Comparison of ENCODE assay signal across 8 cellular contexts in genomic region chr15:90191344-90191687, GRCh38. TPM values are rescaled to one million over a fixed set of nuclear protein-coding genes. Genes with fewer than 3 reads are reported as not detected.
DNase-seq lines count a peak whose midpoint lies in the region; ATAC-seq and TF ChIP-seq lines count a peak whose summit lies in the region.

No MANE protein-coding gene starts in this region.

- H3K27ac ChIP-seq in mammary epithelial cell (ENCODE audit: insufficient read depth, low read depth, low read length) (peak overlapping the region; percentile 55), gastrocnemius medialis (peak overlapping the region in 3 of 4 donors; percentile 2 to 37 (median 34))

- peak overlapping the region; percentile 54 for H2AFZ ChIP-seq in mammary epithelial cell (ENCODE audit: low read depth, low read length)

- no TSS peak for BruUV-seq in mammary epithelial cell (replicated peaks; lab: Mats Ljungman, UMichigan)

- H3K36me3 ChIP-seq in mammary epithelial cell (ENCODE audit: insufficient read depth, low read length): no peaks in the 10 kb centered on the region
- no peaks in the 10 kb centered on the region for H3K36me3 ChIP-seq in gastrocnemius medialis

- peak overlapping the region; percentile 74 for H3K4me2 ChIP-seq in mammary epithelial cell (ENCODE audit: insufficient read depth, low read depth, low read length)

- no peaks in the 10 kb centered on the region for H4K20me1 ChIP-seq in mammary epithelial cell (ENCODE audit: insufficient read depth, low read length)

- dilution Hi-C loops in mammary epithelial cell (cut with HindIII; ENCODE audit: low sequenced_read_pairs): no loop called here

- in situ Hi-C loops in mammary epithelial cell (cut with MboI; ENCODE audit: low sequenced_read_pairs in 2 of 2) (no loop called here), gastrocnemius medialis (cut with MboI; ENCODE audit: low sequenced_read_pairs in 4 of 4) (no loop called here)

- no peak for DNase-seq in mammary epithelial cell
- DNase-seq in gastrocnemius medialis: no peak
- DNase-seq in NCI-H510A (lab: John Stamatoyannopoulos, UW): no peak

- H3K4me1 ChIP-seq in mammary epithelial cell (ENCODE audit: insufficient read depth, low read length) (peaks cover 38% of the 10 kb centered on the region), gastrocnemius medialis (peaks cover 19 to 27% of the 10 kb centered on the region in 2 donors)

- CTCF ChIA-PET in mammary epithelial cell (lab: Charles Lee; ENCODE audit: low non-redundant PET): no interaction called here

- H3K4me3 ChIP-seq in mammary epithelial cell (replicated peaks in 1 of 3; ENCODE audit: insufficient read depth in 1 of 3, low read depth in 2 of 3, low read length in 3 of 3) (no peak overlapping the region), gastrocnemius medialis (no peak overlapping the region)

- TF ChIP-seq CTCF in mammary epithelial cell (conservative IDR thresholded peaks at IDR 0.05 in 1 of 2, IDR thresholded peaks at IDR 0.05 in 1 of 2; ENCODE audit: extremely low read depth in 1 of 2, insufficient read depth in 1 of 2, low read depth in 1 of 2, low read length in 2 of 2) (no peak), gastrocnemius medialis (IDR thresholded peaks at IDR 0.05 in 4 of 5, conservative IDR thresholded peaks at IDR 0.05 in 1 of 5) (no peak)

- intact Hi-C loops in mammary epithelial cell (cut with micrococcal nuclease) (loop anchor here (1.0 kb wide), 1 partner anchor 10 kb away; the partner anchor contains the start of gene SEMA4B), gastrocnemius medialis (cut with DNase I; ENCODE audit: low total_unique reads) (no loop called here)

- no peaks in the 10 kb centered on the region for H3K9me3 ChIP-seq in mammary epithelial cell (replicated peaks; ENCODE audit: insufficient read depth, low read length)
- no peaks in the 10 kb centered on the region for H3K9me3 ChIP-seq in gastrocnemius medialis

- no peak for TF ChIP-seq POLR2A in gastrocnemius medialis (IDR thresholded peaks at IDR 0.05)

- ATAC-seq in GM19351 (IDR thresholded peaks at IDR 0.05; ENCODE audit: unreplicated experiment) (peak; percentile 19), HG03064 (IDR thresholded peaks at IDR 0.05; ENCODE audit: low read depth, unreplicated experiment) (peak; percentile 15), gastrocnemius medialis (no peak), HG02981 (IDR thresholded peaks at IDR 0.05; ENCODE audit: unreplicated experiment) (no peak), HG03159 (IDR thresholded peaks at IDR 0.05; ENCODE audit: unreplicated experiment) (no peak), GM18873 (IDR thresholded peaks at IDR 0.05; ENCODE audit: low FRiP score, unreplicated experiment) (no peak)

- peaks cover 55% of the 10 kb centered on the region for H3K79me2 ChIP-seq in mammary epithelial cell (ENCODE audit: insufficient read depth, low read length)

- 0% methylated on average over 3 of the region's 3 CpGs for WGBS in mammary epithelial cell (ENCODE audit: low coverage, missing lambda C conversion rate)

- H3K27me3 ChIP-seq in mammary epithelial cell (ENCODE audit: insufficient read depth, low read length): no peaks in the 10 kb centered on the region
- H3K27me3 ChIP-seq in gastrocnemius medialis: no peaks in the 10 kb centered on the region

- peak overlapping the region; percentile 16 for H3K9ac ChIP-seq in mammary epithelial cell (ENCODE audit: insufficient read depth, low read length)

RNA-seq across cellular contexts. Expression of gene SEMA4B, which starts 9.8 kb away (rescaled TPM):
- 100 to 1,000 TPM in 1 of 2 donors, 10 to 100 TPM in 1; 44.3 to 108 TPM for total RNA-seq in mammary epithelial cell
- polyA plus RNA-seq in mammary epithelial cell: 85.9 TPM
- 152 TPM for polyA minus RNA-seq in mammary epithelial cell
- total RNA-seq in gastrocnemius medialis: 10 to 100 TPM in 1 of 4 donors, 1 to 10 TPM in 3; 2.1 to 12.1 (median 6.4) TPM

RNA-seq across cellular contexts. Expression of gene CIB1, which starts 42.4 kb away (rescaled TPM):
- 10 to 100 TPM; 14.8 to 74.6 TPM for total RNA-seq in mammary epithelial cell
- 115 TPM for polyA plus RNA-seq in mammary epithelial cell
- polyA minus RNA-seq in mammary epithelial cell: 42.4 TPM
- total RNA-seq in gastrocnemius medialis: 10 to 100 TPM; 15.5 to 43.4 (median 30.7) TPM

RNA-seq across cellular contexts. Expression of gene GDPGP1, which starts 42.7 kb away (rescaled TPM):
- total RNA-seq in mammary epithelial cell (1 to 10 TPM; 3.9 to 6.8 TPM), gastrocnemius medialis (1 to 10 TPM; 1.8 to 6.9 (median 4.3) TPM)
- 2.6 TPM for polyA plus RNA-seq in mammary epithelial cell
- 7.6 TPM for polyA minus RNA-seq in mammary epithelial cell

RNA-seq across cellular contexts. Expression of gene TTLL13, which starts 58.0 kb away (rescaled TPM):
- total RNA-seq in mammary epithelial cell (under 1 TPM; 0.17 to 0.21 TPM), gastrocnemius medialis (not detected)
- 0.02 TPM for polyA plus RNA-seq in mammary epithelial cell
- polyA minus RNA-seq in mammary epithelial cell: not detected

Comparison
In these comparisons a context has a peak if more than half of its experiments do, and no peak if none do; other contexts are left out.
1. ATAC-seq: peak in GM19351 (single experiment) and HG03064 (single experiment); none in gastrocnemius medialis (0 of 2), HG02981 (single experiment), HG03159 (single experiment) and GM18873 (single experiment).